ENCODE assay signal across 1 cellular context in genomic region chr3:46942079-46942478, GRCh38.
TF ChIP-seq lines count a peak whose summit lies in the region.

No MANE protein-coding gene starts in this region.

TF ChIP-seq in GM23338, 12 proteins besides CTCF, POLR2A, EP300 and RAD21 (continued from another document):
- TF ChIP-seq REST (IDR thresholded peaks at IDR 0.05; ENCODE audit: unreplicated experiment) (no peak), ZNF331 (CRISPR knock-in tag; IDR thresholded peaks at IDR 0.05; ENCODE audit: low read depth) (no peak), POLR2AphosphoS5 (IDR thresholded peaks at IDR 0.05; ENCODE audit: low read depth) (no peak), EZH2 (IDR thresholded peaks at IDR 0.05; ENCODE audit: low read depth, unreplicated experiment) (no peak), STAT1 (IDR thresholded peaks at IDR 0.05; ENCODE audit: unreplicated experiment) (no peak), ETS1 (IDR thresholded peaks at IDR 0.05) (no peak), NANOG (IDR thresholded peaks at IDR 0.05; ENCODE audit: borderline replicate concordance) (no peak), ZNF462 (CRISPR knock-in tag; IDR thresholded peaks at IDR 0.05) (no peak), ZNF114 (CRISPR knock-in tag; IDR thresholded peaks at IDR 0.05) (no peak)
